In genomic region chr7:47875406-47875805, GRCh38 we compare ENCODE assay signal across 30 cellular contexts.
"Had no signal": no experiment of that assay in that cellular context is flagged by ENCODE, and none has a peak within 500 bp of the region (broad histone marks: within the 10 kb centered on the region; RNA-seq: fewer than 3 reads in every experiment).

No MANE protein-coding gene starts in this region.

- H3K36me3 Mint-ChIP-seq: naive thymus-derived CD8-positive, alpha-beta T cell; stimulated activated memory B cell treated with anti-CD40 and anti-IgM and Interleukin-4, amounts not matched to agents 10 μg/mL and 1 μg/mL and 100 μg/mL, for 72 hours; type B pancreatic cell had no signal

- H3K4me3 ChIP-seq: lower lobe of right lung, pancreas, prostate gland, sigmoid colon, smooth muscle cell, tibial nerve had no signal

- H3K9me3 ChIP-seq: lower lobe of right lung, pancreas, prostate gland, sigmoid colon, tibial nerve had no signal

- FAIRE-seq: keratinocyte had no signal

- H3K27ac Mint-ChIP-seq: nephron; stimulated activated memory B cell treated with anti-CD40 and anti-IgM and Interleukin-4, amounts not matched to agents 10 μg/mL and 1 μg/mL and 100 μg/mL, for 72 hours; type B pancreatic cell had no signal

- H3K9me3 Mint-ChIP-seq: naive thymus-derived CD8-positive, alpha-beta T cell; nephron; neural crest cell; stimulated activated memory B cell treated with anti-CD40 and anti-IgM and Interleukin-4, amounts not matched to agents 10 μg/mL and 1 μg/mL and 100 μg/mL, for 72 hours; stimulated activated naive CD8-positive, alpha-beta T cell treated with anti-CD3 and anti-CD28 coated beads, Interleukin-15, amount 100 ng/mL, for 72 hours; type B pancreatic cell had no signal

- ATAC-seq: left cardiac atrium; left lobe of liver; naive thymus-derived CD8-positive, alpha-beta T cell; right cardiac atrium; stimulated activated memory B cell treated with anti-CD40 and anti-IgM and Interleukin-4, amounts not matched to agents 10 μg/mL and 1 μg/mL and 100 μg/mL, for 72 hours had no signal

- H3K4me1 Mint-ChIP-seq: naive thymus-derived CD8-positive, alpha-beta T cell; nephron; stimulated activated memory B cell treated with anti-CD40 and anti-IgM and Interleukin-4, amounts not matched to agents 10 μg/mL and 1 μg/mL and 100 μg/mL, for 72 hours had no signal

- H3K27me3 Mint-ChIP-seq: naive thymus-derived CD8-positive, alpha-beta T cell; stimulated activated memory B cell treated with anti-CD40 and anti-IgM and Interleukin-4, amounts not matched to agents 10 μg/mL and 1 μg/mL and 100 μg/mL, for 72 hours; stimulated activated naive CD8-positive, alpha-beta T cell treated with anti-CD3 and anti-CD28 coated beads, Interleukin-15, amount 100 ng/mL, for 72 hours had no signal

- DNase-seq: hippocampal formation; kidney glomerular epithelial cell; left cardiac atrium; lower lobe of right lung; mammary epithelial cell; mesendoderm; midbrain; naive thymus-derived CD8-positive, alpha-beta T cell; nucleus accumbens; pancreas; posterior cingulate gyrus; retina; right cardiac atrium; sigmoid colon; stimulated activated CD4-positive, alpha-beta T cell treated with anti-CD3 and anti-CD28 coated beads, Interleukin-1b, Interleukin-23, amount 100 ng/mL, for 48 hours; stimulated activated CD4-positive, alpha-beta T cell treated with anti-CD3 and anti-CD28 coated beads, Interleukin-2, amount 100 ng/mL, for 48 hours; stimulated activated CD4-positive, alpha-beta T cell treated with anti-CD3 and anti-CD28 coated beads, Interleukin-4, amount 100 ng/mL, for 4 hours; stimulated activated CD8-positive, alpha-beta memory T cell treated with anti-CD3 and anti-CD28 coated beads, Interleukin-4, amount 100 ng/mL, for 48 hours; stimulated activated naive CD4-positive, alpha-beta T cell treated with Interleukin-2 at 50 U/mL for 16 hours; stimulated activated naive CD8-positive, alpha-beta T cell treated with anti-CD3 and anti-CD28 coated beads, Interleukin-15, amount 100 ng/mL, for 72 hours; substantia nigra had no signal

- H3K4me3 Mint-ChIP-seq: naive thymus-derived CD8-positive, alpha-beta T cell; nephron; neural crest cell; stimulated activated memory B cell treated with anti-CD40 and anti-IgM and Interleukin-4, amounts not matched to agents 10 μg/mL and 1 μg/mL and 100 μg/mL, for 72 hours; stimulated activated naive CD8-positive, alpha-beta T cell treated with anti-CD3 and anti-CD28 coated beads, Interleukin-15, amount 100 ng/mL, for 72 hours; type B pancreatic cell had no signal

- H3K27me3 ChIP-seq: pancreas, sigmoid colon, tibial nerve had no signal

- H3K36me3 ChIP-seq: lower lobe of right lung, pancreas, prostate gland, sigmoid colon, tibial nerve had no signal

- H3K27ac ChIP-seq: lower lobe of right lung, pancreas, prostate gland, sigmoid colon, tibial nerve had no signal

- H3K4me1 ChIP-seq: lower lobe of right lung, pancreas, prostate gland, sigmoid colon, tibial nerve had no signal
